In the genomic region with DNA sequence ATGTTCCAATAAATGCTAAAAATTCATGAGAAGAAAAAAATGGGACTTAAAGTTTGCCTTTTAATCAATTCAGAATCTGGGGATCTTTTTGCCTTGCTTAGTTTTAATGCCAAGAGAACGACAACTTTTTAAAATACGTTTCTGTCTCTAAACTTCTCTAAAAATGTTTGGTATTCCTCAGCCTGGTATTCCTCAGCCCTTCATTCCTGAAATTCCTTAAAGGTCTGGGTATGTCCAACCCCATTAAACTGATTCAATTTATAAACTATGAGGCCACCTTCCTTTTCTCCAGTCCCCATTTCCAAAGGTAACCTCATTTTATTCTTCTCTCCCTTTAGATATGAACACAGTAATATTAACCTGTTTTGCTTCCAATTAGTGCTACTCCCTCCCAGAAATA, we compare ENCODE assay signal across 2 cellular contexts.
TF ChIP-seq lines count a peak whose summit lies in the region.

No MANE protein-coding gene starts in this region.

TF ChIP-seq in A549, 52 proteins besides CTCF, POLR2A, EP300 and RAD21:
- TF ChIP-seq GATA3 (IDR thresholded peaks at IDR 0.05; ENCODE audit: borderline replicate concordance), result no peak
- no peak for TF ChIP-seq RFX5 (IDR thresholded peaks at IDR 0.05)
- no peak for TF ChIP-seq MAFK (IDR thresholded peaks at IDR 0.05; ENCODE audit: partially characterized antibody)
- no peak for TF ChIP-seq PHF8 (IDR thresholded peaks at IDR 0.05; ENCODE audit: borderline replicate concordance, low read depth)
- no peak for TF ChIP-seq KDM1A (IDR thresholded peaks at IDR 0.05; ENCODE audit: low read depth)
- no peak for TF ChIP-seq HDAC2 (IDR thresholded peaks at IDR 0.05)
- TF ChIP-seq HOXB13 (CRISPR knock-in tag; IDR thresholded peaks at IDR 0.05; ENCODE audit: low read depth), result no peak
- TF ChIP-seq EHF (CRISPR knock-in tag; IDR thresholded peaks at IDR 0.05), result no peak
- no peak for TF ChIP-seq FOXS1 (CRISPR knock-in tag; IDR thresholded peaks at IDR 0.05)
- TF ChIP-seq, protein P1, sequence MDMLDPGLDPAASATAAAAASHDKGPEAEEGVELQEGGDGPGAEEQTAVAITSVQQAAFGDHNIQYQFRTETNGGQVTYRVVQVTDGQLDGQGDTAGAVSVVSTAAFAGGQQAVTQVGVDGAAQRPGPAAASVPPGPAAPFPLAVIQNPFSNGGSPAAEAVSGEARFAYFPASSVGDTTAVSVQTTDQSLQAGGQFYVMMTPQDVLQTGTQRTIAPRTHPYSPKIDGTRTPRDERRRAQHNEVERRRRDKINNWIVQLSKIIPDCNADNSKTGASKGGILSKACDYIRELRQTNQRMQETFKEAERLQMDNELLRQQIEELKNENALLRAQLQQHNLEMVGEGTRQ (IDR thresholded peaks at IDR 0.05), result no peak
- no peak for TF ChIP-seq TFCP2L1 (CRISPR knock-in tag; IDR thresholded peaks at IDR 0.05)
- TF ChIP-seq ESRRA (IDR thresholded peaks at IDR 0.05; ENCODE audit: borderline replicate concordance, low read length), result no peak
- TF ChIP-seq, protein P2, sequence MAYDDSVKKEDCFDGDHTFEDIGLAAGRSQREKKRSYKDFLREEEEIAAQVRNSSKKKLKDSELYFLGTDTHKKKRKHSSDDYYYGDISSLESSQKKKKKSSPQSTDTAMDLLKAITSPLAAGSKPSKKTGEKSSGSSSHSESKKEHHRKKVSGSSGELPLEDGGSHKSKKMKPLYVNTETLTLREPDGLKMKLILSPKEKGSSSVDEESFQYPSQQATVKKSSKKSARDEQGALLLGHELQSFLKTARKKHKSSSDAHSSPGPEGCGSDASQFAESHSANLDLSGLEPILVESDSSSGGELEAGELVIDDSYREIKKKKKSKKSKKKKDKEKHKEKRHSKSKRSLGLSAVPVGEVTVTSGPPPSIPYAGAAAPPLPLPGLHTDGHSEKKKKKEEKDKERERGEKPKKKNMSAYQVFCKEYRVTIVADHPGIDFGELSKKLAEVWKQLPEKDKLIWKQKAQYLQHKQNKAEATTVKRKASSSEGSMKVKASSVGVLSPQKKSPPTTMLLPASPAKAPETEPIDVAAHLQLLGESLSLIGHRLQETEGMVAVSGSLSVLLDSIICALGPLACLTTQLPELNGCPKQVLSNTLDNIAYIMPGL (CRISPR knock-in tag; IDR thresholded peaks at IDR 0.05; ENCODE audit: borderline replicate concordance), result no peak
- no peak for TF ChIP-seq ZNF302 (CRISPR knock-in tag; IDR thresholded peaks at IDR 0.05)
- no peak for TF ChIP-seq SREBF2 (IDR thresholded peaks at IDR 0.05)
- TF ChIP-seq HEYL (CRISPR knock-in tag; IDR thresholded peaks at IDR 0.05), result no peak
- no peak for TF ChIP-seq MAZ (IDR thresholded peaks at IDR 0.05; ENCODE audit: borderline replicate concordance, low read depth, low read length)
- no peak for TF ChIP-seq CHD4 (IDR thresholded peaks at IDR 0.05; ENCODE audit: borderline replicate concordance)

TF ChIP-seq in HCT116, 20 proteins besides CTCF, POLR2A, EP300 and RAD21:
- no peak for TF ChIP-seq FOSL1 (IDR thresholded peaks at IDR 0.05; ENCODE audit: low read depth)
- TF ChIP-seq SP1 (IDR thresholded peaks at IDR 0.05; ENCODE audit: low read depth), result no peak
- TF ChIP-seq SRF (IDR thresholded peaks at IDR 0.05; ENCODE audit: low read depth), result no peak
- TF ChIP-seq, protein P3, sequence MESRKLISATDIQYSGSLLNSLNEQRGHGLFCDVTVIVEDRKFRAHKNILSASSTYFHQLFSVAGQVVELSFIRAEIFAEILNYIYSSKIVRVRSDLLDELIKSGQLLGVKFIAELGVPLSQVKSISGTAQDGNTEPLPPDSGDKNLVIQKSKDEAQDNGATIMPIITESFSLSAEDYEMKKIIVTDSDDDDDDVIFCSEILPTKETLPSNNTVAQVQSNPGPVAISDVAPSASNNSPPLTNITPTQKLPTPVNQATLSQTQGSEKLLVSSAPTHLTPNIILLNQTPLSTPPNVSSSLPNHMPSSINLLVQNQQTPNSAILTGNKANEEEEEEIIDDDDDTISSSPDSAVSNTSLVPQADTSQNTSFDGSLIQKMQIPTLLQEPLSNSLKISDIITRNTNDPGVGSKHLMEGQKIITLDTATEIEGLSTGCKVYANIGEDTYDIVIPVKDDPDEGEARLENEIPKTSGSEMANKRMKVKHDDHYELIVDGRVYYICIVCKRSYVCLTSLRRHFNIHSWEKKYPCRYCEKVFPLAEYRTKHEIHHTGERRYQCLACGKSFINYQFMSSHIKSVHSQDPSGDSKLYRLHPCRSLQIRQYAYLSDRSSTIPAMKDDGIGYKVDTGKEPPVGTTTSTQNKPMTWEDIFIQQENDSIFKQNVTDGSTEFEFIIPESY (IDR thresholded peaks at IDR 0.05; ENCODE audit: extremely low read depth, insufficient replicate concordance, low read length), result no peak
- TF ChIP-seq YY1 (IDR thresholded peaks at IDR 0.05; ENCODE audit: extremely low read depth, insufficient replicate concordance, low read depth, low read length), result no peak
- TF ChIP-seq EZH2phosphoT487 (IDR thresholded peaks at IDR 0.05; ENCODE audit: borderline replicate concordance), result no peak
- TF ChIP-seq TCF7L2 (IDR thresholded peaks at IDR 0.05; ENCODE audit: borderline replicate concordance, extremely low read depth, insufficient read depth, insufficient read length), result no peak
- no peak for TF ChIP-seq POLR2AphosphoS5 (IDR thresholded peaks at IDR 0.05; ENCODE audit: low read depth, low read length)
- no peak for TF ChIP-seq ZNF274 (IDR thresholded peaks at IDR 0.05; ENCODE audit: low read depth, low read length)
- TF ChIP-seq EGR1 (IDR thresholded peaks at IDR 0.05; ENCODE audit: low read depth), result no peak
- TF ChIP-seq, protein P4, sequence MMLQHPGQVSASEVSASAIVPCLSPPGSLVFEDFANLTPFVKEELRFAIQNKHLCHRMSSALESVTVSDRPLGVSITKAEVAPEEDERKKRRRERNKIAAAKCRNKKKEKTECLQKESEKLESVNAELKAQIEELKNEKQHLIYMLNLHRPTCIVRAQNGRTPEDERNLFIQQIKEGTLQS (IDR thresholded peaks at IDR 0.05), result no peak
- TF ChIP-seq SIN3A (IDR thresholded peaks at IDR 0.05; ENCODE audit: low read depth), result no peak
- no peak for TF ChIP-seq ELF1 (IDR thresholded peaks at IDR 0.05; ENCODE audit: borderline replicate concordance, low read depth)
- no peak for TF ChIP-seq EZH2 (IDR thresholded peaks at IDR 0.05)
- TF ChIP-seq CBX3 (IDR thresholded peaks at IDR 0.05; ENCODE audit: low read depth), result no peak
- TF ChIP-seq, protein P5, sequence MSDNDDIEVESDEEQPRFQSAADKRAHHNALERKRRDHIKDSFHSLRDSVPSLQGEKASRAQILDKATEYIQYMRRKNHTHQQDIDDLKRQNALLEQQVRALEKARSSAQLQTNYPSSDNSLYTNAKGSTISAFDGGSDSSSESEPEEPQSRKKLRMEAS (IDR thresholded peaks at IDR 0.05), result no peak
- no peak for TF ChIP-seq ZFX (IDR thresholded peaks at IDR 0.05)
